In genomic region chr17:32445976-32446375, GRCh38 we compare ENCODE assay signal across 10 cellular contexts. TPM values are rescaled to one million over a fixed set of nuclear protein-coding genes. Genes with fewer than 3 reads are reported as not detected.
DNase-seq lines count a peak whose midpoint lies in the region; ATAC-seq, FAIRE-seq and TF ChIP-seq lines count a peak whose summit lies in the region.
"Had no signal": no experiment of that assay in that cellular context is flagged by ENCODE, and none has a peak within 500 bp of the region (broad histone marks: within the 10 kb centered on the region; RNA-seq: fewer than 3 reads in every experiment).

No MANE protein-coding gene starts in this region.

- H3K9me3 ChIP-seq in BLaER1 treated with 17β-estradiol and CSF1 and Interleukin-3, amounts not matched to agents 10 nM and 100 nM (replicated peaks in 1 of 11) = peaks cover 0 to 4% (median 0%) of the 10 kb centered on the region in 11 experiments; a peak in 1 of 22 replicates
- H3K9me3 ChIP-seq in HUES6 (ENCODE audit: control insufficient read depth, insufficient read depth, low read depth, low read length) = peaks cover 5% of the 10 kb centered on the region; the same call in 1 of the 2 replicates
- H3K9me3 ChIP-seq in GM12878 (replicated peaks; ENCODE audit: control insufficient read depth, insufficient read depth, low read length) = no peaks in the 10 kb centered on the region; the same call in 2 of the 3 replicates
- H3K9me3 ChIP-seq in mesodermal cell (ENCODE audit: control insufficient read depth, low read length) = peaks cover 3% of the 10 kb centered on the region
- H3K9me3 ChIP-seq: neutrophil had no signal

- no peak for TF ChIP-seq RAD21 in GM12878 (IDR thresholded peaks at IDR 0.05; ENCODE audit: insufficient read depth, low read depth, low read length)

- peak overlapping the region in 5 of 11 experiments; percentile 1 to 42 (median 21); a peak in 3 of 22 replicates for H3K9ac ChIP-seq in BLaER1 treated with 17β-estradiol and CSF1 and Interleukin-3, amounts not matched to agents 10 nM and 100 nM
- H3K9ac ChIP-seq in HUES6 (ENCODE audit: low read length) (no peak overlapping the region), GM12878 (ENCODE audit: control insufficient read depth, insufficient read depth, low read length) (no peak overlapping the region)

- TF ChIP-seq CTCF in GM12878 (IDR thresholded peaks at IDR 0.05 in 2 of 3, conservative IDR thresholded peaks at IDR 0.05 in 1 of 3; ENCODE audit: control insufficient read depth in 2 of 3, extremely low read depth in 1 of 3, insufficient read depth in 1 of 3, low read depth in 3 of 3, low read length in 3 of 3) = no peak

- H3K4me2 ChIP-seq in BLaER1 treated with 17β-estradiol and CSF1 and Interleukin-3, amounts not matched to agents 10 nM and 100 nM = peak overlapping the region; percentile 76 to 97 (median 89)
- H3K4me2 ChIP-seq in GM12878 (ENCODE audit: control insufficient read depth, insufficient read depth) = peak overlapping the region; percentile 53

- no TSS peak for BruUV-seq in GM12878 (replicated peaks; lab: Mats Ljungman, UMichigan)

- DNase-seq in GM12878 (ENCODE audit: low read depth, low spot score) = no peak
- DNase-seq in dedifferentiated amniotic fluid mesenchymal stem cell (ENCODE audit: extremely low spot score) = no peak
- DNase-seq in pons (ENCODE audit: low spot score) = no peak
- DNase-seq in NCI-H2107 treated with DMSO at 0.1 percent for 48 hours (lab: John Stamatoyannopoulos, UW; ENCODE audit: unreplicated experiment) = no peak
- DNase-seq in NCI-H187 (lab: John Stamatoyannopoulos, UW) = no peak
- DNase-seq: activated CD8-positive, alpha-beta memory T cell treated with anti-CD3 and anti-CD28 coated beads for 24 hours had no signal

- H3K36me3 ChIP-seq in BLaER1 treated with 17β-estradiol and CSF1 and Interleukin-3, amounts not matched to agents 10 nM and 100 nM = peaks cover 38 to 58% (median 44%) of the 10 kb centered on the region in 11 experiments
- H3K36me3 ChIP-seq in HUES6 (ENCODE audit: control insufficient read depth, insufficient read depth, low read length) = peaks cover 45% of the 10 kb centered on the region
- H3K36me3 ChIP-seq in GM12878 (ENCODE audit: control insufficient read depth in 2 of 2, insufficient read depth in 2 of 2, low read length in 1 of 2) = peaks cover 3 to 8% of the 10 kb centered on the region in 2 experiments
- peaks cover 42% of the 10 kb centered on the region for H3K36me3 ChIP-seq in mesodermal cell (ENCODE audit: control insufficient read depth, insufficient read depth, low read length)

- no peak overlapping the region for H2AFZ ChIP-seq in GM12878 (ENCODE audit: control insufficient read depth, low read depth, low read length)

- SMC1A ChIA-PET in GM12878 (lab: Charles Lee; ENCODE audit: uncharacterized antibody, unreplicated experiment) = interaction anchor here (1.1 to 2.2 kb wide), 4 partner anchors 16 to 337 kb away, joined by 3 to 8 read pairs (median 3); no protein-coding TSS in a partner anchor

- peaks cover 48% of the 10 kb centered on the region for H3K79me2 ChIP-seq in GM12878 (ENCODE audit: control insufficient read depth, insufficient read depth, low read length)

- no peak for FAIRE-seq in GM12878 (lab: Jason Lieb, UNC)

- no peak for ATAC-seq in GM12878

- intact Hi-C loops in GM12878 (cut with micrococcal nuclease; ENCODE audit: unreplicated experiment) = loop anchor here (2.0 kb wide), 1 partner anchor 193 kb away; no protein-coding TSS in a partner anchor

- RAD21 ChIA-PET in GM12878 (lab: Charles Lee; ENCODE audit: unreplicated experiment) = interaction anchor here (1.2 kb wide), 1 partner anchor 17 kb away, joined by 4 read pairs; no protein-coding TSS in a partner anchor

- H3K4me1 ChIP-seq in BLaER1 treated with 17β-estradiol and CSF1 and Interleukin-3, amounts not matched to agents 10 nM and 100 nM = peaks cover 20 to 31% (median 26%) of the 10 kb centered on the region in 10 experiments
- H3K4me1 ChIP-seq in HUES6 (ENCODE audit: control insufficient read depth, insufficient read depth, low read length) = peaks cover 7% of the 10 kb centered on the region; the same call in 1 of the 2 replicates
- peaks cover 3% of the 10 kb centered on the region for H3K4me1 ChIP-seq in GM12878 (ENCODE audit: control insufficient read depth, insufficient read depth, low read length)
- H3K4me1 ChIP-seq in mesodermal cell (ENCODE audit: control insufficient read depth, insufficient read depth, low read length, poor library complexity, severe bottlenecking) = peaks cover 5% of the 10 kb centered on the region

- peak overlapping the region; percentile 89 to 100 (median 97); a peak in 17 of 20 replicates for H3K4me3 ChIP-seq in BLaER1 treated with 17β-estradiol and CSF1 and Interleukin-3, amounts not matched to agents 10 nM and 100 nM
- H3K4me3 ChIP-seq in HUES6 (ENCODE audit: low read depth, low read length) = peak overlapping the region; percentile 94
- peak overlapping the region; percentile 97 for H3K4me3 ChIP-seq in GM12878
- peak overlapping the region; percentile 96 for H3K4me3 ChIP-seq in mesodermal cell (ENCODE audit: extremely low read depth, insufficient read depth, low read length, poor library complexity, severe bottlenecking)

- POLR2A ChIA-PET in GM12878 (lab: Charles Lee) = no interaction called here

- H4K20me1 ChIP-seq in BLaER1 treated with 17β-estradiol and CSF1 and Interleukin-3, amounts not matched to agents 10 nM and 100 nM = peaks cover 10 to 66% (median 55%) of the 10 kb centered on the region in 11 experiments; a peak in 20 of 22 replicates
- no peaks in the 10 kb centered on the region; the same call in 1 of the 2 replicates for H4K20me1 ChIP-seq in GM12878 (ENCODE audit: control insufficient read depth, insufficient read depth)

- WGBS in GM12878 (ENCODE audit: insufficient coverage, insufficient replicate concordance, low lambda C conversion rate, missing lambda C conversion rate) = 0% methylated on average over 2 of the region's 2 CpGs
- 93 to 100% methylated on average over 1 of the region's 2 CpGs for WGBS in mesodermal cell (ENCODE audit: insufficient coverage in 2 of 2), 2 experiments

- no peak for TF ChIP-seq POLR2A in GM12878 (IDR thresholded peaks at IDR 0.05; ENCODE audit: low read depth, low read length)

- no peaks in the 10 kb centered on the region for H3K27me3 ChIP-seq in BLaER1 treated with 17β-estradiol and CSF1 and Interleukin-3, amounts not matched to agents 10 nM and 100 nM
- H3K27me3 ChIP-seq in HUES6 (ENCODE audit: control insufficient read depth, insufficient read depth, low read length) = peaks cover 17% of the 10 kb centered on the region
- no peaks in the 10 kb centered on the region for H3K27me3 ChIP-seq in GM12878 (replicated peaks in 1 of 2; ENCODE audit: control insufficient read depth in 2 of 2, insufficient read depth in 2 of 2, low read length in 1 of 2)

- CTCF ChIA-PET in GM12878 (lab: Yijun Ruan, JAX) = interaction anchor here (0.6 to 6.3 kb wide), 5 partner anchors 10 to 353 kb away, joined by 3 to 102 read pairs (median 7); no protein-coding TSS in a partner anchor

- no peak for TF ChIP-seq EP300 in GM12878 (IDR thresholded peaks at IDR 0.05; ENCODE audit: borderline replicate concordance in 1 of 2, control insufficient read depth in 1 of 2, low read depth in 2 of 2, low read length in 2 of 2)

- in situ Hi-C loops in GM12878 (cut with MboI) = no loop called here

- peak overlapping the region in 5 of 11 experiments; percentile 23 to 98 (median 38); a peak in 6 of 22 replicates for H3K27ac ChIP-seq in BLaER1 treated with 17β-estradiol and CSF1 and Interleukin-3, amounts not matched to agents 10 nM and 100 nM
- H3K27ac ChIP-seq in HUES6 (ENCODE audit: low read depth, low read length) (0 out of 2 replicates have a peak overlapping the region, but pooled peaks have one; percentile 11), GM12878 (ENCODE audit: control insufficient read depth, insufficient read depth) (no peak overlapping the region), mesodermal cell (ENCODE audit: low read depth, low read length, severe bottlenecking) (no peak overlapping the region)
- H3K27ac ChIP-seq: neutrophil had no signal

RNA-seq across cellular contexts. Expression of gene PSMD11, which starts 1.7 kb away (rescaled TPM):
- 112 and 118 TPM in 2 replicates for total RNA-seq in GM12878 (2013; cell fraction: nucleolus; rRNA removed)
- total RNA-seq in GM12878 (2014; rRNA removed) = 83.1 and 84.1 TPM in 2 replicates
- 85.3 and 91.4 TPM in 2 replicates for total RNA-seq in GM12878 (2014; rRNA removed; fragmentation: Illumina TruSeq; extraction: Trizol)
- total RNA-seq in GM12878 (2021) = 112 and 118 TPM in 2 replicates
- polyA plus RNA-seq in GM12878 (2011; ENCODE audit: low read depth) = 39.7 TPM
- polyA plus RNA-seq in GM12878 (2011; rRNA removed) = 122 and 126 TPM in 2 replicates
- polyA plus RNA-seq in GM12878 (2011; cell fraction: cytosol; rRNA removed) = 84.0 and 96.4 TPM in 2 replicates
- polyA plus RNA-seq in GM12878 (2011; cell fraction: nucleus; rRNA removed) = 61.0 and 62.2 TPM in 2 replicates
- polyA plus RNA-seq in GM12878 (2012) = 65.5 and 72.3 TPM in 2 replicates
- 90.3 and 96.8 TPM in 2 replicates for polyA plus RNA-seq in GM12878 (2014; fragmentation: Illumina TruSeq; extraction: Trizol)
- polyA plus RNA-seq in GM12878 (2014; fragmentation: Nextera tagmentation; extraction: Ambion mirVana) = 100 to 1,000 TPM; 283 to 291 TPM
- polyA plus RNA-seq in GM12878 (2014; rRNA removed) = 115 and 118 TPM in 2 replicates
- 100 to 1,000 TPM; 304 to 319 TPM for polyA plus RNA-seq in GM12878 (2016; fragmentation: Nextera tagmentation; extraction: Ambion mirVana)
- 147 and 184 TPM in 2 replicates for polyA minus RNA-seq in GM12878 (2011; rRNA and poly(A)+ RNA removed)
- polyA minus RNA-seq in GM12878 (2011; cell fraction: cytosol; rRNA and poly(A)+ RNA removed) = 51.9 and 53.3 TPM in 2 replicates
- 39.7 and 59.7 TPM in 2 replicates for polyA minus RNA-seq in GM12878 (2011; cell fraction: nucleus; rRNA and poly(A)+ RNA removed)
- 87.2 TPM for polyA plus RNA-seq in mesodermal cell (2013, experiment 1 of 2)
- 87.4 TPM for polyA plus RNA-seq in mesodermal cell (2013, experiment 2 of 2)

RNA-seq across cellular contexts. Expression of gene CDK5R1, which starts 40.8 kb away (rescaled TPM):
- total RNA-seq in GM12878 (2013; cell fraction: nucleolus; rRNA removed) = 67.1 and 71.0 TPM in 2 replicates
- total RNA-seq in GM12878 (2014; rRNA removed) = 17.5 and 17.8 TPM in 2 replicates
- total RNA-seq in GM12878 (2014; rRNA removed; fragmentation: Illumina TruSeq; extraction: Trizol) = 11.4 and 11.9 TPM in 2 replicates
- total RNA-seq in GM12878 (2021) = 26.7 and 27.3 TPM in 2 replicates
- 9.5 TPM for polyA plus RNA-seq in GM12878 (2011; ENCODE audit: low read depth)
- 28.3 and 37.5 TPM in 2 replicates for polyA plus RNA-seq in GM12878 (2011; rRNA removed)
- polyA plus RNA-seq in GM12878 (2011; cell fraction: cytosol; rRNA removed) = 29.2 and 33.4 TPM in 2 replicates
- 72.0 and 77.8 TPM in 2 replicates for polyA plus RNA-seq in GM12878 (2011; cell fraction: nucleus; rRNA removed)
- polyA plus RNA-seq in GM12878 (2012) = 15.5 and 24.1 TPM in 2 replicates
- polyA plus RNA-seq in GM12878 (2014; fragmentation: Illumina TruSeq; extraction: Trizol) = 10.9 and 12.9 TPM in 2 replicates
- 1 to 10 TPM; 1.1 to 2.4 TPM for polyA plus RNA-seq in GM12878 (2014; fragmentation: Nextera tagmentation; extraction: Ambion mirVana)
- 14.2 and 14.5 TPM in 2 replicates for polyA plus RNA-seq in GM12878 (2014; rRNA removed)
- 1 to 10 TPM; 5.3 to 6.4 TPM for polyA plus RNA-seq in GM12878 (2016; fragmentation: Nextera tagmentation; extraction: Ambion mirVana)
- 19.8 and 36.6 TPM in 2 replicates for polyA minus RNA-seq in GM12878 (2011; rRNA and poly(A)+ RNA removed)
- polyA minus RNA-seq in GM12878 (2011; cell fraction: cytosol; rRNA and poly(A)+ RNA removed) = 25.1 and 31.9 TPM in 2 replicates
- polyA minus RNA-seq in GM12878 (2011; cell fraction: nucleus; rRNA and poly(A)+ RNA removed) = 35.2 and 48.9 TPM in 2 replicates
- 6.6 TPM for polyA plus RNA-seq in mesodermal cell (2013, experiment 1 of 2)
- 4.0 TPM for polyA plus RNA-seq in mesodermal cell (2013, experiment 2 of 2)
